ENCODE assay signal across 8 cellular contexts in genomic region chr2:127387655-127388422, GRCh38. TPM values are rescaled to one million over a fixed set of nuclear protein-coding genes. Genes with fewer than 3 reads are reported as not detected.
DNase-seq lines count a peak whose midpoint lies in the region; ATAC-seq lines count a peak whose summit lies in the region.

MAP3K2 (minus strand) TSS chr2:127387975; CDS start chr2:127343129, 44,846 bp downstream.

- no peaks in the 10 kb centered on the region for H3K36me3 ChIP-seq in CD8-positive, alpha-beta memory T cell (ENCODE audit: insufficient read depth, low read length)
- H3K36me3 ChIP-seq in effector memory CD4-positive, alpha-beta T cell (ENCODE audit: control insufficient read depth, insufficient read depth, low read length) = no peaks in the 10 kb centered on the region

- peak within 1 kb of the TSS; percentile 99 to 100 (median 100) for H3K27ac Mint-ChIP-seq in CD8-positive, alpha-beta memory T cell
- peak within 1 kb of the TSS; percentile 99 for H3K27ac Mint-ChIP-seq in memory B cell

- DNase-seq in CD8-positive, alpha-beta memory T cell = peak; percentile 91 to 97 (median 95)
- DNase-seq in HPDE6-E6E7 (ENCODE audit: extremely low spot score) (peak; percentile 92), memory B cell (ENCODE audit: low spot score in 2 of 2) (peak; percentile 92 to 96)
- peak; percentile 87 for DNase-seq in NK-92 treated with Interleukin-12 subunit alpha and Interleukin-12 subunit beta, amount 100 ng/mL, for 24 hours (lab: John Stamatoyannopoulos, UW)
- DNase-seq in activated CD8-positive, alpha-beta memory T cell treated with anti-CD3 and anti-CD28 coated beads for 4 hours (ENCODE audit: low read depth in 2 of 2) = peak; percentile 88 to 90
- peak; percentile 94 to 98 (median 94) for DNase-seq in effector memory CD4-positive, alpha-beta T cell
- peak; percentile 93 for DNase-seq in stimulated activated CD8-positive, alpha-beta memory T cell treated with anti-CD3 and anti-CD28 coated beads, Interleukin-12 subunit alpha, Interleukin-12 subunit beta, amount 100 ng/mL, for 1 hour (ENCODE audit: low read depth)

- POLR2A ChIA-PET in CD8-positive, alpha-beta memory T cell (lab: Charles Lee) = interaction anchor here (1.0 to 1.2 kb wide), 2 partner anchors 11 to 94 kb away, joined by 3 read pairs; partner anchors contain the start of gene ERCC3

- H3K27me3 Mint-ChIP-seq in CD8-positive, alpha-beta memory T cell = peaks cover 0 to 5% of the 10 kb centered on the region in 2 donors
- H3K27me3 Mint-ChIP-seq in memory B cell = no peaks in the 10 kb centered on the region

- peaks cover 0 to 25% (median 5%) of the 10 kb centered on the region in 3 donors for H3K36me3 Mint-ChIP-seq in CD8-positive, alpha-beta memory T cell
- H3K36me3 Mint-ChIP-seq in memory B cell = peaks cover 7% of the 10 kb centered on the region

- H3K27ac ChIP-seq in CD8-positive, alpha-beta memory T cell (ENCODE audit: low read depth, low read length) = peak within 1 kb of the TSS; percentile 99
- H3K27ac ChIP-seq in effector memory CD4-positive, alpha-beta T cell (ENCODE audit: insufficient read depth, low read length, poor library complexity, severe bottlenecking) = peak within 1 kb of the TSS; percentile 99

- peaks cover 45% of the 10 kb centered on the region for H3K4me1 ChIP-seq in CD8-positive, alpha-beta memory T cell (ENCODE audit: insufficient read depth, low read length)
- peaks cover 33% of the 10 kb centered on the region for H3K4me1 ChIP-seq in effector memory CD4-positive, alpha-beta T cell (ENCODE audit: control insufficient read depth, insufficient read depth, low read length, poor library complexity, severe bottlenecking)

- CTCF ChIA-PET in CD8-positive, alpha-beta memory T cell (lab: Charles Lee) = interaction anchor here (3.0 kb wide), 1 partner anchor 28 kb away, joined by 16 read pairs; no protein-coding TSS in a partner anchor

- no peaks in the 10 kb centered on the region for H3K9me3 Mint-ChIP-seq in CD8-positive, alpha-beta memory T cell
- H3K9me3 Mint-ChIP-seq in memory B cell = no peaks in the 10 kb centered on the region

- H3K4me1 Mint-ChIP-seq in CD8-positive, alpha-beta memory T cell = peaks cover 51 to 66% (median 60%) of the 10 kb centered on the region in 3 donors
- peaks cover 55% of the 10 kb centered on the region for H3K4me1 Mint-ChIP-seq in memory B cell

- no peaks in the 10 kb centered on the region for H3K27me3 ChIP-seq in CD8-positive, alpha-beta memory T cell (ENCODE audit: insufficient read depth, low read length, poor library complexity, severe bottlenecking)
- H3K27me3 ChIP-seq in effector memory CD4-positive, alpha-beta T cell (replicated peaks; ENCODE audit: control insufficient read depth, insufficient read depth, low read length, poor library complexity, severe bottlenecking) = no peaks in the 10 kb centered on the region

- peak; percentile 68 for ATAC-seq in GM19467 (IDR thresholded peaks at IDR 0.05; ENCODE audit: unreplicated experiment)
- peak; percentile 69 for ATAC-seq in memory B cell (ENCODE audit: low read depth)

- peak within 1 kb of the TSS; percentile 89 to 95 (median 91) for H3K4me3 Mint-ChIP-seq in CD8-positive, alpha-beta memory T cell
- H3K4me3 Mint-ChIP-seq in memory B cell = peak within 1 kb of the TSS; percentile 90

- peak within 1 kb of the TSS; percentile 92 for H3K4me3 ChIP-seq in CD8-positive, alpha-beta memory T cell (ENCODE audit: low read length)
- H3K4me3 ChIP-seq in effector memory CD4-positive, alpha-beta T cell (ENCODE audit: insufficient read depth, low read depth, low read length, poor library complexity, severe bottlenecking) = peak within 1 kb of the TSS; percentile 89

- no peaks in the 10 kb centered on the region for H3K9me3 ChIP-seq in CD8-positive, alpha-beta memory T cell (ENCODE audit: low read length)
- H3K9me3 ChIP-seq in effector memory CD4-positive, alpha-beta T cell (ENCODE audit: control insufficient read depth, low read length) = no peaks in the 10 kb centered on the region

RNA-seq across cellular contexts. Expression of gene MAP3K2, which starts in this region (rescaled TPM):
- 10 to 100 TPM; 55.9 to 57.7 TPM for total RNA-seq in CD8-positive, alpha-beta memory T cell
- polyA plus RNA-seq in CD8-positive, alpha-beta memory T cell = 65.0 TPM

Comparison
In these comparisons a context has a peak if more than half of its experiments do, and no peak if none do; other contexts are left out.
1. Peak in every context shown above with its lines: DNase-seq, ATAC-seq, H3K4me3 ChIP-seq and H3K27ac ChIP-seq.